1 cellular context compared by ENCODE assay signal in genomic region chr16:18293337-18293956, GRCh38.
TF ChIP-seq lines count a peak whose summit lies in the region.

No MANE protein-coding gene starts in this region.

TF ChIP-seq in H1, 55 proteins besides CTCF, POLR2A, EP300 and RAD21:
- TF ChIP-seq SRF (IDR thresholded peaks at IDR 0.05; ENCODE audit: low read depth, low read length) = peak; percentile 9; the same call in 1 of the 2 replicates
